Comparison of ENCODE assay signal across 12 cellular contexts in genomic region chr7:1538544-1539345, GRCh38. TPM values are rescaled to one million over a fixed set of nuclear protein-coding genes. Genes with fewer than 3 reads are reported as not detected.
DNase-seq lines count a peak whose midpoint lies in the region; ATAC-seq and TF ChIP-seq lines count a peak whose summit lies in the region.
"Had no signal": no experiment of that assay in that cellular context is flagged by ENCODE, and none has a peak within 500 bp of the region (broad histone marks: within the 10 kb centered on the region; RNA-seq: fewer than 3 reads in every experiment).

No MANE protein-coding gene starts in this region.

- H3K4me1 ChIP-seq in skeletal muscle tissue (ENCODE audit: control insufficient read depth in 3 of 3, insufficient read depth in 3 of 3, low read length in 3 of 3), result peaks cover 34 to 54% (median 49%) of the 10 kb centered on the region in 3 donors

- peaks cover 44% of the 10 kb centered on the region for H3K4me1 Mint-ChIP-seq in Calu3 (ENCODE audit: low read depth, unreplicated experiment)

- peak overlapping the region; percentile 98 for H3K27ac Mint-ChIP-seq in Calu3 (ENCODE audit: unreplicated experiment)
- H3K27ac Mint-ChIP-seq: activated naive CD4-positive, alpha-beta T cell treated with anti-CD3 and anti-CD28 coated beads, Interleukin-2, amount 10 ng/mL, durations not matched to agents 7 days and 5 days had no signal

- peaks cover 100% of the 10 kb centered on the region for H3K36me3 Mint-ChIP-seq in Calu3 (ENCODE audit: insufficient read depth, unreplicated experiment)
- H3K36me3 Mint-ChIP-seq: IgD-negative memory B cell had no signal

- ATAC-seq in sciatic nerve (no peak), HG02870 (IDR thresholded peaks at IDR 0.05; ENCODE audit: unreplicated experiment) (no peak)

- peak overlapping the region; percentile 40 for H3K4me3 ChIP-seq in astrocyte of the spinal cord (ENCODE audit: low read depth, low read length)
- peak overlapping the region in 2 of 3 donors; percentile 82 to 83 for H3K4me3 ChIP-seq in skeletal muscle tissue (ENCODE audit: low read length in 3 of 3)

- peak overlapping the region in 2 of 3 donors; percentile 94 to 96 for H3K9ac ChIP-seq in skeletal muscle tissue (ENCODE audit: low read depth in 1 of 3, low read length in 3 of 3)

- peaks cover 16 to 29% (median 23%) of the 10 kb centered on the region in 3 donors for H3K36me3 ChIP-seq in skeletal muscle tissue (ENCODE audit: control insufficient read depth in 3 of 3, insufficient read depth in 3 of 3, low read length in 3 of 3)

- CTCF ChIA-PET in Calu3 (lab: Charles Lee), result interaction anchor here (2.4 kb wide), 1 partner anchor 17 kb away, joined by 9 read pairs; the partner anchor contains the start of gene TMEM184A

- no peaks in the 10 kb centered on the region for H3K27me3 ChIP-seq in skeletal muscle tissue (ENCODE audit: control insufficient read depth in 3 of 3, insufficient read depth in 3 of 3, low read length in 3 of 3)

- DNase-seq in Calu3, result peak; percentile 62
- no peak for DNase-seq in astrocyte of the spinal cord (ENCODE audit: low read depth, low spot score)
- DNase-seq in kidney tubule cell (ENCODE audit: low spot score), result peak; percentile 53
- DNase-seq in sciatic nerve (ENCODE audit: low spot score), result no peak
- no peak for DNase-seq in GM03348 (ENCODE audit: low spot score)
- no peak for DNase-seq in kidney glomerular epithelial cell (lab: John Stamatoyannopoulos, UW)
- DNase-seq: activated naive CD4-positive, alpha-beta T cell treated with anti-CD3 and anti-CD28 coated beads, Interleukin-2, amount 10 ng/mL, durations not matched to agents 7 days and 5 days; NCI-H345; stimulated activated naive CD4-positive, alpha-beta T cell treated with Interleukin-2 at 50 U/mL for 16 hours had no signal

- H3K27ac ChIP-seq in skeletal muscle tissue (ENCODE audit: low read depth, low read length), result peak overlapping the region; percentile 100

- in situ Hi-C loops in astrocyte of the spinal cord (cut with HindIII; ENCODE audit: low sequenced_read_pairs), result no loop called here

- peak overlapping the region; percentile 85 for H3K4me3 Mint-ChIP-seq in Calu3 (ENCODE audit: low read depth, unreplicated experiment)
- H3K4me3 Mint-ChIP-seq: activated naive CD4-positive, alpha-beta T cell treated with anti-CD3 and anti-CD28 coated beads, Interleukin-2, amount 10 ng/mL, durations not matched to agents 7 days and 5 days had no signal

- no TSS peak for BruUV-seq in Calu3 (replicated peaks; lab: Mats Ljungman, UMichigan)

- H3K27me3 Mint-ChIP-seq in Calu3 (ENCODE audit: unreplicated experiment), result no peaks in the 10 kb centered on the region
- H3K27me3 Mint-ChIP-seq: activated naive CD4-positive, alpha-beta T cell treated with anti-CD3 and anti-CD28 coated beads, Interleukin-2, amount 10 ng/mL, durations not matched to agents 7 days and 5 days; IgD-negative memory B cell had no signal

- H3K9me3 Mint-ChIP-seq in Calu3 (ENCODE audit: low read depth, unreplicated experiment), result no peaks in the 10 kb centered on the region
- H3K9me3 Mint-ChIP-seq: activated naive CD4-positive, alpha-beta T cell treated with anti-CD3 and anti-CD28 coated beads, Interleukin-2, amount 10 ng/mL, durations not matched to agents 7 days and 5 days; IgD-negative memory B cell had no signal

- no peak for TF ChIP-seq CTCF in Calu3 (IDR thresholded peaks at IDR 0.05; ENCODE audit: unreplicated experiment)
- TF ChIP-seq CTCF in astrocyte of the spinal cord (IDR thresholded peaks at IDR 0.05; ENCODE audit: low read depth, low read length), result no peak

- intact Hi-C loops in Calu3 (cut with micrococcal nuclease; ENCODE audit: unreplicated experiment), result no loop called here
- intact Hi-C loops in sciatic nerve (cut with DNase I), result no loop called here

- H3K9me3 ChIP-seq in skeletal muscle tissue (ENCODE audit: control insufficient read depth in 3 of 3, low read length in 3 of 3), result no peaks in the 10 kb centered on the region

RNA-seq across cellular contexts. Expression of gene MAFK, which starts 8.2 kb away (rescaled TPM):
- total RNA-seq in Calu3 (2022) (105 and 113 TPM in 2 replicates), skeletal muscle tissue (6.8 TPM), sciatic nerve (57.2 TPM)

RNA-seq across cellular contexts. Expression of gene TMEM184A, which starts 17.3 kb away (rescaled TPM):
- total RNA-seq in Calu3 (2022) (61.9 and 75.8 TPM in 2 replicates), skeletal muscle tissue (not detected), sciatic nerve (0.27 TPM)

RNA-seq across cellular contexts. Expression of gene PSMG3, which starts 31.1 kb away (rescaled TPM):
- 64.0 and 67.2 TPM in 2 replicates for total RNA-seq in Calu3 (2022)
- total RNA-seq in skeletal muscle tissue, result 19.3 TPM
- 17.5 TPM for total RNA-seq in sciatic nerve

RNA-seq across cellular contexts. Expression of gene INTS1, which starts 34.6 kb away (rescaled TPM):
- total RNA-seq in Calu3 (2022) (177 and 192 TPM in 2 replicates), skeletal muscle tissue (16.7 TPM), sciatic nerve (78.4 TPM)

Comparison
In these comparisons a context has a peak if more than half of its experiments do, and no peak if none do; other contexts are left out.
1. DNase-seq: peak in Calu3 (single experiment) and kidney tubule cell (single experiment); none in astrocyte of the spinal cord (single experiment), sciatic nerve (single experiment), GM03348 (single experiment) and kidney glomerular epithelial cell (single experiment).
2. RNA of gene TMEM184A, which starts 17.3 kb away (total RNA-seq): 61.9 to 75.8 TPM in Calu3; 0.27 TPM in sciatic nerve (single experiment) and not detected in skeletal muscle tissue (single experiment); every median in the first group is over 10 times any median in the second.